In genomic region chr6:98875375-98875774, GRCh38 we compare ENCODE assay signal across 29 cellular contexts. TPM values are rescaled to one million over a fixed set of nuclear protein-coding genes. Genes with fewer than 3 reads are reported as not detected.
"Had no signal": no experiment of that assay in that cellular context is flagged by ENCODE, and none has a peak within 500 bp of the region (broad histone marks: within the 10 kb centered on the region; RNA-seq: fewer than 3 reads in every experiment).

No MANE protein-coding gene starts in this region.

- H3K9me3 Mint-ChIP-seq: activated B cell treated with CpG ODN at 0.5 μM for 24 hours; activated naive CD4-positive, alpha-beta T cell treated with anti-CD3 and anti-CD28 coated beads, Interleukin-2, amount 50 U/mL, for 72 hours; activated T-cell treated with anti-CD3 and anti-CD28 coated beads, Interleukin-2, amount 50 U/mL, for 24 hours; activated T-helper 17 cell treated with anti-CD3 and anti-CD28 coated beads, Interleukin-2, amount 50 U/mL, for 72 hours; central memory CD8-positive, alpha-beta T cell; effector memory CD8-positive, alpha-beta T cell; mesothelial cell of epicardium; natural killer cell treated with Interleukin-12 subunit alpha and Interleukin-12 subunit beta and Interleukin-15 and Interleukin-18, amount 100 ng/mL, for 72 hours; T-helper 1 cell treated with Interleukin-12 subunit alpha and Interleukin-12 subunit beta and Interleukin-4 antibody, amounts not matched to agents 30 μg/mL and 1 μg/mL, for 36 hours had no signal

- H3K4me3 Mint-ChIP-seq: activated B cell treated with CpG ODN at 0.5 μM for 24 hours; activated CD4-positive, alpha-beta T cell treated with anti-CD3 and anti-CD28 coated beads for 36 hours; activated T-cell treated with anti-CD3 and anti-CD28 coated beads, Interleukin-2, amount 50 U/mL, for 24 hours; activated T-helper 17 cell treated with anti-CD3 and anti-CD28 coated beads, Interleukin-2, amount 50 U/mL, for 72 hours; central memory CD8-positive, alpha-beta T cell; effector memory CD8-positive, alpha-beta T cell; mesothelial cell of epicardium; natural killer cell treated with Interleukin-12 subunit alpha and Interleukin-12 subunit beta and Interleukin-15 and Interleukin-18, amount 100 ng/mL, for 72 hours; T-helper 1 cell treated with Interleukin-12 subunit alpha and Interleukin-12 subunit beta and Interleukin-4 antibody, amounts not matched to agents 30 μg/mL and 1 μg/mL, for 36 hours had no signal

- H3K27me3 Mint-ChIP-seq: activated B cell treated with CpG ODN at 0.5 μM for 24 hours; activated CD4-positive, alpha-beta T cell treated with anti-CD3 and anti-CD28 coated beads for 36 hours; activated T-cell treated with anti-CD3 and anti-CD28 coated beads, Interleukin-2, amount 50 U/mL, for 24 hours; activated T-helper 17 cell treated with anti-CD3 and anti-CD28 coated beads, Interleukin-2, amount 50 U/mL, for 72 hours; central memory CD8-positive, alpha-beta T cell; effector memory CD8-positive, alpha-beta T cell; natural killer cell treated with Interleukin-12 subunit alpha and Interleukin-12 subunit beta and Interleukin-15 and Interleukin-18, amount 100 ng/mL, for 72 hours had no signal

- FAIRE-seq: endothelial cell of umbilical vein had no signal

- H3K27ac ChIP-seq: ascending aorta, colonic mucosa, dorsolateral prefrontal cortex, lower lobe of right lung, parathyroid adenoma, tibial artery had no signal

- DNase-seq: activated B cell treated with CpG ODN at 0.5 μM for 24 hours; activated CD4-positive, alpha-beta T cell treated with anti-CD3 and anti-CD28 coated beads for 36 hours; activated CD4-positive, alpha-beta T cell treated with anti-CD3 and anti-CD28 coated beads, Interleukin-2, amount 50 U/mL, for 4 hours; activated CD8-positive, alpha-beta memory T cell treated with anti-CD3 and anti-CD28 coated beads for 24 hours; activated CD8-positive, alpha-beta memory T cell treated with anti-CD3 and anti-CD28 coated beads, Interleukin-2, amount 50 U/mL, for 4 hours; activated T-cell treated with anti-CD3 and anti-CD28 coated beads, Interleukin-2, amount 50 U/mL, for 24 hours; colonic mucosa; effector memory CD8-positive, alpha-beta T cell; foreskin melanocyte; lower lobe of right lung; stimulated activated CD4-positive, alpha-beta T cell treated with anti-CD3 and anti-CD28 coated beads, Interleukin-12 subunit alpha, Interleukin-12 subunit beta, amount 100 ng/mL, for 4 hours; stimulated activated CD4-positive, alpha-beta T cell treated with anti-CD3 and anti-CD28 coated beads, Interleukin-4, amount 100 ng/mL, for 4 hours; stimulated activated naive CD8-positive, alpha-beta T cell treated with anti-CD3 and anti-CD28 coated beads, Interleukin-15, Interleukin-2, amounts not matched to agents 100 U/mL and 50 U/mL, for 24 hours; T1000; tibial artery had no signal

- H3K36me3 ChIP-seq: colonic mucosa had no signal

- H2AFZ ChIP-seq: parathyroid adenoma had no signal

- H3K4me3 ChIP-seq: ascending aorta, colonic mucosa, dorsolateral prefrontal cortex, lower lobe of right lung, tibial artery had no signal

- H3K4me1 ChIP-seq: ascending aorta, colonic mucosa, lower lobe of right lung, parathyroid adenoma had no signal

- H3K4me1 Mint-ChIP-seq: activated B cell treated with CpG ODN at 0.5 μM for 24 hours; activated T-helper 17 cell treated with anti-CD3 and anti-CD28 coated beads, Interleukin-2, amount 50 U/mL, for 72 hours; central memory CD8-positive, alpha-beta T cell; mesothelial cell of epicardium had no signal

- H3K27ac Mint-ChIP-seq: activated B cell treated with CpG ODN at 0.5 μM for 24 hours; activated CD4-positive, alpha-beta T cell treated with anti-CD3 and anti-CD28 coated beads for 36 hours; activated naive CD4-positive, alpha-beta T cell treated with anti-CD3 and anti-CD28 coated beads, Interleukin-2, amount 50 U/mL, for 72 hours; activated T-cell treated with anti-CD3 and anti-CD28 coated beads, Interleukin-2, amount 50 U/mL, for 24 hours; activated T-helper 17 cell treated with anti-CD3 and anti-CD28 coated beads, Interleukin-2, amount 50 U/mL, for 72 hours; mesothelial cell of epicardium; natural killer cell treated with Interleukin-12 subunit alpha and Interleukin-12 subunit beta and Interleukin-15 and Interleukin-18, amount 100 ng/mL, for 72 hours; T-helper 1 cell treated with Interleukin-12 subunit alpha and Interleukin-12 subunit beta and Interleukin-4 antibody, amounts not matched to agents 30 μg/mL and 1 μg/mL, for 36 hours had no signal

- ATAC-seq: activated CD4-positive, alpha-beta T cell treated with anti-CD3 and anti-CD28 coated beads for 36 hours; activated naive CD4-positive, alpha-beta T cell treated with anti-CD3 and anti-CD28 coated beads, Interleukin-2, amount 50 U/mL, for 72 hours; activated T-helper 17 cell treated with anti-CD3 and anti-CD28 coated beads, Interleukin-2, amount 50 U/mL, for 72 hours; effector memory CD8-positive, alpha-beta T cell; esophagus mucosa; lower lobe of right lung; natural killer cell treated with Interleukin-12 subunit alpha and Interleukin-12 subunit beta and Interleukin-15 and Interleukin-18, amount 100 ng/mL, for 72 hours; stimulated activated naive CD8-positive, alpha-beta T cell treated with anti-CD3 and anti-CD28 coated beads, Interleukin-15, Interleukin-2, amounts not matched to agents 100 U/mL and 50 U/mL, for 24 hours had no signal

- H3K9me3 ChIP-seq: colonic mucosa, lower lobe of right lung, tibial artery had no signal

- H3K79me2 ChIP-seq: parathyroid adenoma had no signal

- H3K9ac ChIP-seq: parathyroid adenoma had no signal

- H3K27me3 ChIP-seq: ascending aorta, colonic mucosa, dorsolateral prefrontal cortex, tibial artery had no signal

RNA-seq across cellular contexts. Expression of gene POU3F2, which starts 41.0 kb away (rescaled TPM):
- total RNA-seq: activated B cell treated with CpG ODN at 0.5 μM for 24 hours; activated CD4-positive, alpha-beta T cell treated with anti-CD3 and anti-CD28 coated beads for 36 hours; activated naive CD4-positive, alpha-beta T cell treated with anti-CD3 and anti-CD28 coated beads, Interleukin-2, amount 50 U/mL, for 72 hours; activated T-helper 17 cell treated with anti-CD3 and anti-CD28 coated beads, Interleukin-2, amount 50 U/mL, for 72 hours; ascending aorta; colonic mucosa; endothelial cell of umbilical vein; esophagus mucosa; lower lobe of right lung; mesothelial cell of epicardium; natural killer cell treated with Interleukin-12 subunit alpha and Interleukin-12 subunit beta and Interleukin-15 and Interleukin-18, amount 100 ng/mL, for 72 hours; renal cortical epithelial cell; subcutaneous adipose tissue had no signal
- polyA plus RNA-seq: adipose tissue, endothelial cell of umbilical vein had no signal
